8 cellular contexts compared by ENCODE assay signal in genomic region chr6:13493147-13493546, GRCh38.
"Had no signal": no experiment of that assay in that cellular context is flagged by ENCODE, and none has a peak within 500 bp of the region (broad histone marks: within the 10 kb centered on the region; RNA-seq: fewer than 3 reads in every experiment).

No MANE protein-coding gene starts in this region.

- H3K27ac ChIP-seq: HL-60, KMS-11 had no signal

- H3K27ac Mint-ChIP-seq: IgD-negative memory B cell had no signal

- H3K4me3 Mint-ChIP-seq: IgD-negative memory B cell had no signal

- H3K9me3 Mint-ChIP-seq: IgD-negative memory B cell had no signal

- H3K9ac ChIP-seq: KMS-11 had no signal

- H3K4me2 ChIP-seq: KMS-11 had no signal

- H3K36me3 Mint-ChIP-seq: IgD-negative memory B cell had no signal

- H3K27me3 Mint-ChIP-seq: IgD-negative memory B cell had no signal

- FAIRE-seq: HepG2, HTR-8/SVneo had no signal

- DNase-seq: IMR-90, KBM-7, KG1 had no signal
